ENCODE assay signal across 21 cellular contexts in the genomic region with DNA sequence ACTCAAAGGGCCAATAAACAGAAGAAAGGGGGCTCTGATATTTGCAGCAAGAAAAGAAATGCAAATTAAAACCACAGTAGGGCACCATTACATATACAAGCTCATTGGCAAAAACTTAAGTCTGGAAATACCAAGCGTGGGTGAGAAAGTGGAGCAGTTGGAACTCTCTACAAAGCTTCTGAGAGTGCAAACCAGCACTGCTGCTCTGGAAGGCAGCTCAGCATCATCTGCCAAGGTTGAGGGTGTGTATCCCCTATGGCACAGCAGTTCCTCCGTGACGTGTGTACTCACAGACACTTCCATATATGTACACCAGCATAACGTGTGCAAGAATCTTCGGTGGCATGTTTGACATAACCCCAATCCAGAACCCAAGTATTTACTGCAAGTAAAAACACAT.
"Had no signal": no experiment of that assay in that cellular context is flagged by ENCODE, and none has a peak within 500 bp of the region (broad histone marks: within the 10 kb centered on the region; RNA-seq: fewer than 3 reads in every experiment).

No MANE protein-coding gene starts in this region.

- H3K4me1 ChIP-seq: esophagus squamous epithelium, heart right ventricle, lower lobe of right lung, parathyroid adenoma, right lobe of liver, suprapubic skin, transverse colon, vagina had no signal

- H3K27me3 ChIP-seq: esophagus squamous epithelium, right lobe of liver, transverse colon, vagina had no signal

- H3K4me1 Mint-ChIP-seq: natural killer cell; stimulated activated naive B cell treated with anti-CD40 and anti-IgM and Interleukin-4, amounts not matched to agents 10 μg/mL and 1 μg/mL and 100 μg/mL, for 72 hours had no signal

- H3K9me3 Mint-ChIP-seq: effector memory CD8-positive, alpha-beta T cell; natural killer cell; stimulated activated naive B cell treated with anti-CD40 and anti-IgM and Interleukin-4, amounts not matched to agents 10 μg/mL and 1 μg/mL and 100 μg/mL, for 72 hours; stimulated activated naive CD8-positive, alpha-beta T cell treated with anti-CD3 and anti-CD28 coated beads, Interleukin-15, Interleukin-2, amounts not matched to agents 100 ng/mL and 50 ng/mL, for 24 hours had no signal

- H3K27ac ChIP-seq: esophagus squamous epithelium, heart right ventricle, lower lobe of right lung, parathyroid adenoma, right lobe of liver, suprapubic skin, transverse colon, vagina had no signal

- H3K36me3 ChIP-seq: esophagus squamous epithelium, heart right ventricle, lower lobe of right lung, right lobe of liver, suprapubic skin, transverse colon, vagina had no signal

- H3K4me3 ChIP-seq: esophagus squamous epithelium, heart right ventricle, lower lobe of right lung, right lobe of liver, suprapubic skin, transverse colon, vagina had no signal

- H3K4me3 Mint-ChIP-seq: effector memory CD8-positive, alpha-beta T cell; natural killer cell; stimulated activated naive B cell treated with anti-CD40 and anti-IgM and Interleukin-4, amounts not matched to agents 10 μg/mL and 1 μg/mL and 100 μg/mL, for 72 hours; stimulated activated naive CD8-positive, alpha-beta T cell treated with anti-CD3 and anti-CD28 coated beads, Interleukin-15, Interleukin-2, amounts not matched to agents 100 ng/mL and 50 ng/mL, for 24 hours had no signal

- H3K27ac Mint-ChIP-seq: effector memory CD8-positive, alpha-beta T cell; natural killer cell; progenitor cell of endocrine pancreas; stimulated activated naive B cell treated with anti-CD40 and anti-IgM and Interleukin-4, amounts not matched to agents 10 μg/mL and 1 μg/mL and 100 μg/mL, for 72 hours; stimulated activated naive CD8-positive, alpha-beta T cell treated with anti-CD3 and anti-CD28 coated beads, Interleukin-15, Interleukin-2, amounts not matched to agents 100 ng/mL and 50 ng/mL, for 24 hours had no signal

- H3K9me3 ChIP-seq: esophagus squamous epithelium, heart right ventricle, lower lobe of right lung, right lobe of liver, suprapubic skin, transverse colon, vagina had no signal

- H3K36me3 Mint-ChIP-seq: natural killer cell; stimulated activated naive B cell treated with anti-CD40 and anti-IgM and Interleukin-4, amounts not matched to agents 10 μg/mL and 1 μg/mL and 100 μg/mL, for 72 hours had no signal

- H3K9ac ChIP-seq: parathyroid adenoma had no signal

- DNase-seq: cortex of kidney; effector memory CD8-positive, alpha-beta T cell; erythroblast; esophagus squamous epithelium; foreskin melanocyte; glutamatergic neuron; heart right ventricle; left ventricle myocardium superior; lower lobe of right lung; natural killer cell; right lobe of liver; small intestine; stimulated activated CD4-positive, alpha-beta T cell treated with anti-CD3 and anti-CD28 coated beads, Interleukin-15, amount 100 ng/mL, for 24 hours; stimulated activated CD4-positive, alpha-beta T cell treated with anti-CD3 and anti-CD28 coated beads, Interleukin-2, amount 100 ng/mL, for 48 hours; stimulated activated naive B cell treated with anti-CD40 and anti-IgM and Interleukin-4, amounts not matched to agents 10 μg/mL and 1 μg/mL and 100 μg/mL, for 72 hours; transverse colon had no signal
